In the genomic region with DNA sequence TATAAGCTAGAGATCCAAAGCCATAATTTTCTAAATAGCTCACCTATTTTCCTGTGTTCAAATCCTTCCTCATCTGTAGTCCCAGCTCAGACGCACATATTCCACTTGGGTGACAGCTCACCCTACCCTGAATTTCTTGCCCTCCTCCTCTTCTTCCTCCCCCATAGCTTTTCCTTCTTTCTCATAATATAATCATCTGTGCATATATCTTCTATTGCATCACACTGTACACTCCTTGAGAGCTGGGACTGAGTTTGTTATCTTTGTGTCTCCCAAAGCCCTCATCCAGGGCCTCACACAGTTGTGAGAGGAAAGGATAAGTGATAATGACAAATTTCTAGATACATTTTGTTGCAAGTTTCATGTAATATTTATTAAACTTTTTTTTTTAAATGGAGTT, we compare ENCODE assay signal across 25 cellular contexts.
DNase-seq lines count a peak whose midpoint lies in the region; ATAC-seq and TF ChIP-seq lines count a peak whose summit lies in the region.
"Had no signal": no experiment of that assay in that cellular context is flagged by ENCODE, and none has a peak within 500 bp of the region (broad histone marks: within the 10 kb centered on the region; RNA-seq: fewer than 3 reads in every experiment).

No MANE protein-coding gene starts in this region.

- TF ChIP-seq CTCF in RWPE2 (IDR thresholded peaks at IDR 0.05; ENCODE audit: poor library complexity, severe bottlenecking) = no peak

- H3K36me3 ChIP-seq in RWPE2 (ENCODE audit: low read depth) (no peaks in the 10 kb centered on the region), stomach smooth muscle (ENCODE audit: control insufficient read depth in 2 of 2, insufficient read depth in 2 of 2, low read length in 2 of 2) (no peaks in the 10 kb centered on the region)
- H3K36me3 ChIP-seq: ascending aorta, neutrophil, thyroid gland had no signal

- peak; percentile 71 for DNase-seq in HCEC 1CT
- DNase-seq in RWPE2 (ENCODE audit: low spot score) = no peak
- no peak for DNase-seq in epithelial cell of prostate (ENCODE audit: low read depth, low spot score)
- no peak for DNase-seq in GM19238 (ENCODE audit: insufficient read length, low spot score)
- DNase-seq: activated CD4-positive, alpha-beta T cell treated with anti-CD3 and anti-CD28 coated beads for 36 hours; activated CD8-positive, alpha-beta memory T cell treated with anti-CD3 and anti-CD28 coated beads for 24 hours; activated naive CD4-positive, alpha-beta T cell treated with anti-CD3 and anti-CD28 coated beads, Interleukin-2, amount 10 ng/mL, durations not matched to agents 7 days and 5 days; activated T-cell treated with anti-CD3 and anti-CD28 coated beads, Interleukin-2, amount 50 U/mL, for 72 hours; effector memory CD4-positive, alpha-beta T cell; GOT3; left cardiac atrium; MM.1S; NCI-H1930; NCI-H345; NCI-H774; SHP77 treated with DMSO at 0.1 percent for 48 hours; stimulated activated CD4-positive, alpha-beta T cell treated with anti-CD3 and anti-CD28 coated beads, Interleukin-4, amount 100 ng/mL, for 1 hour; stimulated activated naive CD4-positive, alpha-beta T cell treated with Interleukin-2 at 50 U/mL for 16 hours; T-helper 1 cell; thyroid gland had no signal

- H3K27ac ChIP-seq in RWPE2 (ENCODE audit: poor library complexity, severe bottlenecking) (peak overlapping the region; percentile 81), epithelial cell of prostate (peak overlapping the region; percentile 4), stomach smooth muscle (ENCODE audit: low read length) (peak overlapping the region; percentile 55)
- H3K27ac ChIP-seq: ascending aorta, neutrophil, thyroid gland had no signal

- ATAC-seq in RWPE2 (ENCODE audit: low read depth) (no peak), GM18868 (IDR thresholded peaks at IDR 0.05; ENCODE audit: unreplicated experiment) (no peak), HG03280 (IDR thresholded peaks at IDR 0.05; ENCODE audit: unreplicated experiment) (no peak)
- ATAC-seq: activated CD4-positive, alpha-beta T cell treated with anti-CD3 and anti-CD28 coated beads for 36 hours; activated T-cell treated with anti-CD3 and anti-CD28 coated beads, Interleukin-2, amount 50 U/mL, for 72 hours; left cardiac atrium had no signal

- H3K9ac ChIP-seq in stomach smooth muscle (ENCODE audit: low read length in 2 of 2) = no peak overlapping the region

- H3K4me3 ChIP-seq in RWPE2 (ENCODE audit: severe bottlenecking) (no peak overlapping the region), stomach smooth muscle (ENCODE audit: low read length in 2 of 2) (no peak overlapping the region)
- H3K4me3 ChIP-seq: ascending aorta, thyroid gland had no signal

- H3K4me1 ChIP-seq in RWPE2 (ENCODE audit: insufficient read depth, poor library complexity, severe bottlenecking) (peaks cover 53% of the 10 kb centered on the region), stomach smooth muscle (ENCODE audit: control insufficient read depth, insufficient read depth, low read length) (peaks cover 31% of the 10 kb centered on the region)

- H3K9me3 ChIP-seq in RWPE2 (ENCODE audit: severe bottlenecking) = no peaks in the 10 kb centered on the region
- no peaks in the 10 kb centered on the region for H3K9me3 ChIP-seq in stomach smooth muscle (ENCODE audit: control insufficient read depth in 2 of 2, low read length in 2 of 2)
- H3K9me3 ChIP-seq: ascending aorta, neutrophil, thyroid gland had no signal

- H3K27me3 ChIP-seq in RWPE2 (ENCODE audit: insufficient read depth, poor library complexity, severe bottlenecking) (no peaks in the 10 kb centered on the region), stomach smooth muscle (ENCODE audit: control insufficient read depth in 1 of 2, insufficient read depth in 2 of 2, low read length in 2 of 2) (no peaks in the 10 kb centered on the region)
- H3K27me3 ChIP-seq: ascending aorta, neutrophil, thyroid gland had no signal

Comparison
In these comparisons a context has a peak if more than half of its experiments do, and no peak if none do; other contexts are left out.
1. H3K27ac ChIP-seq: peak in every context shown above with its lines; median percentile 81 in RWPE2; 55 in stomach smooth muscle; 4 in epithelial cell of prostate.